In the genomic region with DNA sequence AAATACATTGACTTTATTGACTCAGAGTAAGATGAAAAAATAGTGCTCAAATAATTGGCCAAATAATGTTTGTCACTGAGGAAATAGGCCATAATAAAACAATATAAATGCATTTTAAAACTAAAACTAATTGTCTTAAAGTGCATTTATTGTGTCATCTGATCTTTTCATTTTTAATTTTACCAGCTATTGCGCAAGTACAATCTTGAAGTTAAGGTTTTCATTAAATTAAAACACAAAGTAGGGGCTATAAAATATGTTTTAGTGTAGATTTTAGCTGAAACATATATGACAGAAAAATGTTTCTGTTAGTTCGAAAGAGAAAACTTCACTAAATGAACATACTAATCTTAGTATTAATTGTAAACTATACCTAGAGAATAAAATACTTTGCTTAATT, we compare ENCODE assay signal across 27 cellular contexts.
DNase-seq lines count a peak whose midpoint lies in the region; ATAC-seq, FAIRE-seq and TF ChIP-seq lines count a peak whose summit lies in the region.
"Had no signal": no experiment of that assay in that cellular context is flagged by ENCODE, and none has a peak within 500 bp of the region (broad histone marks: within the 10 kb centered on the region; RNA-seq: fewer than 3 reads in every experiment).

No MANE protein-coding gene starts in this region.

- dilution Hi-C loops in IMR-90 (cut with HindIII; ENCODE audit: low sequenced_read_pairs, unreplicated experiment), result no loop called here

- H2AK5ac ChIP-seq in IMR-90 (ENCODE audit: low read depth, low read length) (no peak overlapping the region), H1 (ENCODE audit: low read depth, low read length) (no peak overlapping the region)

- ATAC-seq in IMR-90 (ENCODE audit: low read depth), result no peak
- ATAC-seq: CD8-positive, alpha-beta T cell had no signal

- H3K36me3 ChIP-seq in IMR-90 (ENCODE audit: control insufficient read depth, insufficient read depth, low read length) (no peaks in the 10 kb centered on the region), SU-DHL-6 (ENCODE audit: low read length) (0 out of 2 replicates have a peak, but pooled peaks cover 2% of the 10 kb centered on the region), H1 (ENCODE audit: control insufficient read depth in 2 of 4, insufficient read depth in 4 of 4, low read length in 3 of 4) (no peaks in the 10 kb centered on the region), SK-N-SH (replicated peaks in 1 of 2; ENCODE audit: control insufficient read depth in 1 of 2, insufficient read depth in 2 of 2, low read length in 1 of 2) (no peaks in the 10 kb centered on the region)
- H3K36me3 ChIP-seq: BLaER1 treated with 17β-estradiol and CSF1 and Interleukin-3, amounts not matched to agents 10 nM and 100 nM had no signal

- H3K9ac ChIP-seq in IMR-90 (ENCODE audit: low read depth, low read length), result no peak overlapping the region
- H3K9ac ChIP-seq in SU-DHL-6 (ENCODE audit: low read length), result no peak overlapping the region
- H3K9ac ChIP-seq in H1 (replicated peaks in 1 of 4; ENCODE audit: extremely low read depth in 1 of 4, low read depth in 3 of 4, low read length in 3 of 4), result no peak overlapping the region
- H3K9ac ChIP-seq in SK-N-SH, result no peak overlapping the region
- H3K9ac ChIP-seq: BLaER1 treated with 17β-estradiol and CSF1 and Interleukin-3, amounts not matched to agents 10 nM and 100 nM had no signal

- no peak for TF ChIP-seq POLR2A in IMR-90 (IDR thresholded peaks at IDR 0.05; ENCODE audit: low read depth, low read length)
- TF ChIP-seq POLR2A in H1 (IDR thresholded peaks at IDR 0.05; ENCODE audit: control extremely low read depth in 1 of 2, low read depth in 2 of 2, low read length in 2 of 2), result no peak

- H3K14ac ChIP-seq in IMR-90 (replicated peaks; ENCODE audit: low read depth, low read length) (no peak overlapping the region), H1 (ENCODE audit: insufficient read length) (no peak overlapping the region)

- H4K91ac ChIP-seq in IMR-90 (ENCODE audit: insufficient read depth, low read depth, low read length), result no peak overlapping the region
- H4K91ac ChIP-seq in H1 (replicated peaks; ENCODE audit: insufficient read length, low read length), result no peak overlapping the region

- POLR2A ChIA-PET in IMR-90 (lab: Charles Lee; ENCODE audit: unreplicated experiment), result no interaction called here
- POLR2A ChIA-PET in H1 (lab: Charles Lee; ENCODE audit: partially characterized antibody), result no interaction called here
- POLR2A ChIA-PET in SK-N-SH (lab: Yijun Ruan, JAX), result no interaction called here

- BruUV-seq in IMR-90 (replicated peaks; lab: Mats Ljungman, UMichigan), result no TSS peak

- H3K79me1 ChIP-seq in IMR-90 (ENCODE audit: low read depth in 1 of 2, low read length in 2 of 2) (no peaks in the 10 kb centered on the region), H1 (ENCODE audit: low read depth, low read length) (no peaks in the 10 kb centered on the region)

- no peak overlapping the region for H3K23ac ChIP-seq in IMR-90 (ENCODE audit: low read depth, low read length)
- no peak overlapping the region for H3K23ac ChIP-seq in H1 (ENCODE audit: insufficient read length)

- H3K4me3 Mint-ChIP-seq in T-helper 2 cell treated with Interferon-gamma antibody and Interleukin-4, amounts not matched to agents 5 μg/mL and 100 μg/mL, for 36 hours, result no peak overlapping the region
- H3K4me3 Mint-ChIP-seq: B cell; CD4-positive, alpha-beta T cell; CD8-positive, alpha-beta T cell had no signal

- no peaks in the 10 kb centered on the region for H3K79me2 ChIP-seq in SU-DHL-6 (ENCODE audit: insufficient read depth, low read length)
- no peaks in the 10 kb centered on the region for H3K79me2 ChIP-seq in H1 (ENCODE audit: control insufficient read depth in 1 of 2, insufficient read depth in 2 of 2, low read length in 2 of 2)
- no peaks in the 10 kb centered on the region for H3K79me2 ChIP-seq in SK-N-SH (ENCODE audit: insufficient read depth)

- no peak overlapping the region for H2BK12ac ChIP-seq in H1 (ENCODE audit: low read depth, low read length)

- H3K4me2 ChIP-seq in IMR-90 (ENCODE audit: low read depth, low read length), result no peak overlapping the region
- no peak overlapping the region for H3K4me2 ChIP-seq in SU-DHL-6 (ENCODE audit: low read depth, low read length, poor library complexity, severe bottlenecking)
- H3K4me2 ChIP-seq in H1 (ENCODE audit: insufficient read depth in 1 of 2, low read depth in 2 of 2, low read length in 2 of 2), result no peak overlapping the region
- no peak overlapping the region for H3K4me2 ChIP-seq in SK-N-SH
- H3K4me2 ChIP-seq: BLaER1 treated with 17β-estradiol and CSF1 and Interleukin-3, amounts not matched to agents 10 nM and 100 nM had no signal

- H3K27me3 ChIP-seq in IMR-90 (ENCODE audit: control insufficient read depth, insufficient read depth, low read length) (no peaks in the 10 kb centered on the region), SU-DHL-6 (ENCODE audit: low read length) (no peaks in the 10 kb centered on the region), H1 (replicated peaks in 1 of 4; ENCODE audit: control insufficient read depth in 3 of 4, extremely low read depth in 1 of 4, insufficient read depth in 3 of 4, low read length in 3 of 4) (no peaks in the 10 kb centered on the region), SK-N-SH (ENCODE audit: insufficient read depth) (no peaks in the 10 kb centered on the region)
- H3K27me3 ChIP-seq: BLaER1 treated with 17β-estradiol and CSF1 and Interleukin-3, amounts not matched to agents 10 nM and 100 nM had no signal

- H2BK120ac ChIP-seq in IMR-90 (ENCODE audit: low read depth, low read length), result no peak overlapping the region
- no peak overlapping the region for H2BK120ac ChIP-seq in H1 (replicated peaks; ENCODE audit: low read depth, low read length)

- H3K4ac ChIP-seq in IMR-90 (ENCODE audit: low read depth, low read length) (no peak overlapping the region), H1 (replicated peaks; ENCODE audit: insufficient read length, low read depth, low read length) (no peak overlapping the region)

- H3K27ac ChIP-seq in IMR-90 (ENCODE audit: insufficient read depth, low read length) (no peak overlapping the region), SU-DHL-6 (ENCODE audit: low read depth, low read length) (no peak overlapping the region), H1 (ENCODE audit: low read depth, low read length) (no peak overlapping the region), SK-N-SH (ENCODE audit: low read depth in 2 of 2, low read length in 1 of 2) (no peak overlapping the region)
- H3K27ac ChIP-seq: BLaER1 treated with 17β-estradiol and CSF1 and Interleukin-3, amounts not matched to agents 10 nM and 100 nM; C4-2B had no signal

- DNase-seq in D721Med (ENCODE audit: insufficient read length, low spot score), result no peak
- DNase-seq in IMR-90, result no peak
- no peak for DNase-seq in H1 (ENCODE audit: low read depth in 1 of 2, low spot score in 2 of 2)
- DNase-seq in NK-92 (lab: John Stamatoyannopoulos, UW; ENCODE audit: unreplicated experiment), result no peak
- DNase-seq in G401 (ENCODE audit: low spot score), result no peak
- no peak for DNase-seq in T-helper 2 cell treated with Interferon-gamma antibody and Interleukin-4, amounts not matched to agents 5 μg/mL and 100 μg/mL, for 36 hours (ENCODE audit: low spot score)
- DNase-seq in SK-N-SH, result no peak
- DNase-seq: 8988T; AML-193; Caco-2; Calu3; CD4-positive, alpha-beta T cell; CD8-positive, alpha-beta T cell; DMS 273 treated with DMSO at 0.1 percent for 48 hours; DMS153; DMS79; DND-41; EL; GF-D8 had no signal

- TF ChIP-seq CTCF in D721Med (IDR thresholded peaks at IDR 0.05; ENCODE audit: insufficient read depth, missing control alignments) (no peak), IMR-90 (conservative IDR thresholded peaks at IDR 0.05; ENCODE audit: low read depth, low read length) (no peak), SU-DHL-6 (IDR thresholded peaks at IDR 0.05; ENCODE audit: insufficient read depth, low read length, poor library complexity, severe bottlenecking) (no peak), H1 (IDR thresholded peaks at IDR 0.05; ENCODE audit: control extremely low read depth in 1 of 3, insufficient read depth in 1 of 3, low read depth in 1 of 3, low read length in 3 of 3) (no peak), SK-N-SH (IDR thresholded peaks at IDR 0.05) (no peak)

- H3K9me3 ChIP-seq in IMR-90 (ENCODE audit: control insufficient read depth, insufficient read depth, low read length), result no peaks in the 10 kb centered on the region
- H3K9me3 ChIP-seq in SU-DHL-6 (ENCODE audit: insufficient read depth, low read length), result no peaks in the 10 kb centered on the region
- no peaks in the 10 kb centered on the region for H3K9me3 ChIP-seq in H1 (ENCODE audit: insufficient read depth in 2 of 2, low read depth in 1 of 2, low read length in 1 of 2)
- no peaks in the 10 kb centered on the region for H3K9me3 ChIP-seq in SK-N-SH
- H3K9me3 ChIP-seq: BLaER1 treated with 17β-estradiol and CSF1 and Interleukin-3, amounts not matched to agents 10 nM and 100 nM; Caco-2 had no signal

- peak; percentile 16 for FAIRE-seq in D721Med (lab: Jason Lieb, UNC)
- FAIRE-seq in H1 (lab: Jason Lieb, UNC), result no peak
- FAIRE-seq: A204.1, G401.6, GM12891, GM19239 had no signal

- H3K18ac ChIP-seq in IMR-90 (ENCODE audit: low read depth, low read length) (no peak overlapping the region), H1 (ENCODE audit: extremely low read depth, low read length) (no peak overlapping the region)

- peaks cover 28% of the 10 kb centered on the region for H3K9me3 Mint-ChIP-seq in T-helper 2 cell treated with Interferon-gamma antibody and Interleukin-4, amounts not matched to agents 5 μg/mL and 100 μg/mL, for 36 hours

- no peaks in the 10 kb centered on the region for H3K36me3 Mint-ChIP-seq in T-helper 2 cell treated with Interferon-gamma antibody and Interleukin-4, amounts not matched to agents 5 μg/mL and 100 μg/mL, for 36 hours (ENCODE audit: low read depth)
- H3K36me3 Mint-ChIP-seq: CD8-positive, alpha-beta T cell had no signal

- H3K27me3 Mint-ChIP-seq in T-helper 2 cell treated with Interferon-gamma antibody and Interleukin-4, amounts not matched to agents 5 μg/mL and 100 μg/mL, for 36 hours (ENCODE audit: low read depth), result no peaks in the 10 kb centered on the region
- H3K27me3 Mint-ChIP-seq: B cell; CD4-positive, alpha-beta T cell had no signal

- TF ChIP-seq EP300 in H1 (IDR thresholded peaks at IDR 0.05; ENCODE audit: borderline replicate concordance in 1 of 2, low read depth in 2 of 2, low read length in 2 of 2) (no peak), SK-N-SH (IDR thresholded peaks at IDR 0.05; ENCODE audit: borderline replicate concordance in 1 of 2, low read depth in 1 of 2, low read length in 1 of 2) (no peak)

- H2AFZ ChIP-seq in IMR-90 (replicated peaks; ENCODE audit: low read length, poor library complexity) (no peak overlapping the region), SU-DHL-6 (ENCODE audit: low read depth, low read length, severe bottlenecking) (peak overlapping the region; percentile 12), H1 (ENCODE audit: low read length) (no peak overlapping the region), SK-N-SH (ENCODE audit: low read depth) (no peak overlapping the region)

- H3K27ac Mint-ChIP-seq in T-helper 2 cell treated with Interferon-gamma antibody and Interleukin-4, amounts not matched to agents 5 μg/mL and 100 μg/mL, for 36 hours, result no peak overlapping the region
- H3K27ac Mint-ChIP-seq: B cell; CD4-positive, alpha-beta T cell; CD8-positive, alpha-beta T cell had no signal

- H3K23me2 ChIP-seq in H1 (ENCODE audit: low read depth, low read length), result no peaks in the 10 kb centered on the region

- H3K56ac ChIP-seq in IMR-90 (ENCODE audit: extremely low read depth, insufficient read depth, low read length), result no peak overlapping the region
- no peak overlapping the region for H3K56ac ChIP-seq in H1 (replicated peaks; ENCODE audit: insufficient read length, low read depth, low read length)

- no CpG with 5 or more reads among the region's 2 CpGs for WGBS in IMR-90 (ENCODE audit: extremely low coverage in 2 of 2, insufficient read length in 1 of 2), 2 experiments
- WGBS in H1 (ENCODE audit: extremely low coverage in 1 of 2, insufficient coverage in 1 of 2, insufficient read length in 1 of 2, insufficient replicate concordance in 2 of 2, low coverage in 1 of 2, low lambda C conversion rate in 2 of 2, missing lambda C conversion rate in 1 of 2), 2 experiments, result 100% methylated on average over 2 of the region's 2 CpGs; no CpG with 5 or more reads in 1 of the 2 experiments
- 18% methylated on average over 2 of the region's 2 CpGs for WGBS in SK-N-SH (ENCODE audit: low lambda C conversion rate)

- H3F3A ChIP-seq in SU-DHL-6 (ENCODE audit: insufficient read depth), result no peaks in the 10 kb centered on the region
- H3F3A ChIP-seq in SK-N-SH (replicated peaks; ENCODE audit: insufficient read depth), result no peaks in the 10 kb centered on the region

- no peak overlapping the region for H2AK9ac ChIP-seq in IMR-90 (replicated peaks; ENCODE audit: low read depth, low read length, poor library complexity)

- CTCF ChIA-PET in IMR-90 (lab: Yijun Ruan, JAX), result no interaction called here
- CTCF ChIA-PET in H1 (lab: Charles Lee; ENCODE audit: partially characterized antibody), result no interaction called here
- CTCF ChIA-PET in SK-N-SH (lab: Yijun Ruan, JAX), result no interaction called here

- H2BK20ac ChIP-seq in IMR-90 (ENCODE audit: low read depth, low read length), result no peak overlapping the region
- H2BK20ac ChIP-seq in H1 (ENCODE audit: low read length), result no peak overlapping the region

- H2BK5ac ChIP-seq in IMR-90 (ENCODE audit: low read depth, low read length, poor library complexity, severe bottlenecking) (no peak overlapping the region), H1 (ENCODE audit: low read depth, low read length) (no peak overlapping the region)

- H4K20me1 ChIP-seq in IMR-90 (ENCODE audit: insufficient read depth, low read length) (no peaks in the 10 kb centered on the region), SU-DHL-6 (ENCODE audit: low read depth, low read length) (no peaks in the 10 kb centered on the region), H1 (replicated peaks in 1 of 2; ENCODE audit: control insufficient read depth in 1 of 2, insufficient read depth in 2 of 2, low read length in 2 of 2) (no peaks in the 10 kb centered on the region), SK-N-SH (ENCODE audit: insufficient read depth) (no peaks in the 10 kb centered on the region)
- H4K20me1 ChIP-seq: BLaER1 treated with 17β-estradiol and CSF1 and Interleukin-3, amounts not matched to agents 10 nM and 100 nM had no signal

- H3K4me3 ChIP-seq in IMR-90 (ENCODE audit: insufficient read depth, low read depth, low read length) (no peak overlapping the region), SU-DHL-6 (ENCODE audit: insufficient read depth, low read length, poor library complexity, severe bottlenecking) (no peak overlapping the region), H1 (ENCODE audit: extremely low read depth in 1 of 4, insufficient read depth in 2 of 4, low read depth in 3 of 4, low read length in 4 of 4) (no peak overlapping the region), SK-N-SH (ENCODE audit: low read depth in 2 of 2, low read length in 1 of 2) (no peak overlapping the region)
- H3K4me3 ChIP-seq: BLaER1 treated with 17β-estradiol and CSF1 and Interleukin-3, amounts not matched to agents 10 nM and 100 nM had no signal

- H3K9me1 ChIP-seq in IMR-90 (ENCODE audit: insufficient read depth, low read length), result no peaks in the 10 kb centered on the region

- no peaks in the 10 kb centered on the region for H3K9me2 ChIP-seq in SU-DHL-6 (replicated peaks; ENCODE audit: insufficient read depth, low read length)
- no peaks in the 10 kb centered on the region for H3K9me2 ChIP-seq in SK-N-SH

- H4K5ac ChIP-seq in IMR-90 (ENCODE audit: low read depth, low read length) (no peak overlapping the region), H1 (ENCODE audit: insufficient read length, low read depth, low read length) (no peak overlapping the region)

- no peak overlapping the region for H2BK15ac ChIP-seq in IMR-90 (ENCODE audit: low read depth, low read length)
- H2BK15ac ChIP-seq in H1 (ENCODE audit: low read length), result no peak overlapping the region

- intact Hi-C loops in IMR-90 (cut with micrococcal nuclease), result no loop called here

- H3K4me1 ChIP-seq in IMR-90 (ENCODE audit: control insufficient read depth, insufficient read depth, low read length) (no peaks in the 10 kb centered on the region), H1 (replicated peaks in 1 of 4; ENCODE audit: control insufficient read depth in 3 of 4, insufficient read depth in 4 of 4, low read length in 3 of 4) (no peaks in the 10 kb centered on the region), SK-N-SH (ENCODE audit: control insufficient read depth in 1 of 2, insufficient read depth in 2 of 2, low read depth in 1 of 2, low read length in 1 of 2) (no peaks in the 10 kb centered on the region)
- H3K4me1 ChIP-seq: BLaER1 treated with 17β-estradiol and CSF1 and Interleukin-3, amounts not matched to agents 10 nM and 100 nM; Caco-2 had no signal

- in situ Hi-C loops in IMR-90 (cut with MboI; ENCODE audit: low sequenced_read_pairs), result no loop called here
- in situ Hi-C loops in G401 (cut with HindIII; ENCODE audit: low sequenced_read_pairs), result no loop called here

- H4K8ac ChIP-seq in IMR-90 (ENCODE audit: low read depth in 2 of 2, low read length in 2 of 2) (no peak overlapping the region), H1 (ENCODE audit: extremely low read depth, insufficient read depth, low read length) (no peak overlapping the region)

- H3K4me1 Mint-ChIP-seq in T-helper 2 cell treated with Interferon-gamma antibody and Interleukin-4, amounts not matched to agents 5 μg/mL and 100 μg/mL, for 36 hours (ENCODE audit: low read depth), result no peaks in the 10 kb centered on the region
- H3K4me1 Mint-ChIP-seq: B cell had no signal

- TF ChIP-seq RAD21 in IMR-90 (IDR thresholded peaks at IDR 0.05; ENCODE audit: low read length), result no peak
- TF ChIP-seq RAD21 in H1 (IDR thresholded peaks at IDR 0.05 in 1 of 2, conservative IDR thresholded peaks at IDR 0.05 in 1 of 2; ENCODE audit: low read depth in 2 of 2, low read length in 2 of 2), result no peak
- no peak for TF ChIP-seq RAD21 in SK-N-SH (IDR thresholded peaks at IDR 0.05; ENCODE audit: low read length)
